Comparison of ENCODE assay signal across 17 cellular contexts in genomic region chr7:98166668-98166970, GRCh38. TPM values are rescaled to one million over a fixed set of nuclear protein-coding genes. Genes with fewer than 3 reads are reported as not detected.
"Had no signal": no experiment of that assay in that cellular context is flagged by ENCODE, and none has a peak within 500 bp of the region (broad histone marks: within the 10 kb centered on the region; RNA-seq: fewer than 3 reads in every experiment).

No MANE protein-coding gene starts in this region.

- H3K4me3 ChIP-seq: coronary artery, esophagus squamous epithelium, gastrocnemius medialis, heart right ventricle, left lung, lower lobe of right lung, mucosa of descending colon had no signal

- H3K27ac Mint-ChIP-seq: mesothelial cell of epicardium had no signal

- H3K9me3 ChIP-seq: esophagus squamous epithelium, gastrocnemius medialis, heart right ventricle, left lung, lower lobe of right lung, mucosa of descending colon had no signal

- H3K9me3 Mint-ChIP-seq: mesothelial cell of epicardium, naive B cell had no signal

- H3K4me1 ChIP-seq: lower lobe of right lung had no signal

- FAIRE-seq: colon, islet of Langerhans, keratinocyte had no signal

- H3K27me3 ChIP-seq: dorsolateral prefrontal cortex, esophagus squamous epithelium, gastrocnemius medialis, heart right ventricle, left lung had no signal

- H3K27ac ChIP-seq: coronary artery, epithelial cell of prostate, esophagus squamous epithelium, gastrocnemius medialis, heart right ventricle, left lung, lower lobe of right lung had no signal

- ATAC-seq: gastrocnemius medialis had no signal

- H3K4me3 Mint-ChIP-seq: mesothelial cell of epicardium had no signal

- DNase-seq: esophagus squamous epithelium, foreskin melanocyte, gastrocnemius medialis had no signal

- H3K36me3 Mint-ChIP-seq: mesothelial cell of epicardium had no signal

RNA-seq across cellular contexts. Expression of gene BHLHA15, which starts 44.6 kb away (rescaled TPM):
- total RNA-seq: heart right ventricle, left ventricle myocardium superior, mesothelial cell of epicardium, myocyte had no signal
- polyA plus RNA-seq: keratinocyte had no signal
